1 cellular context compared by ENCODE assay signal in the genomic region with DNA sequence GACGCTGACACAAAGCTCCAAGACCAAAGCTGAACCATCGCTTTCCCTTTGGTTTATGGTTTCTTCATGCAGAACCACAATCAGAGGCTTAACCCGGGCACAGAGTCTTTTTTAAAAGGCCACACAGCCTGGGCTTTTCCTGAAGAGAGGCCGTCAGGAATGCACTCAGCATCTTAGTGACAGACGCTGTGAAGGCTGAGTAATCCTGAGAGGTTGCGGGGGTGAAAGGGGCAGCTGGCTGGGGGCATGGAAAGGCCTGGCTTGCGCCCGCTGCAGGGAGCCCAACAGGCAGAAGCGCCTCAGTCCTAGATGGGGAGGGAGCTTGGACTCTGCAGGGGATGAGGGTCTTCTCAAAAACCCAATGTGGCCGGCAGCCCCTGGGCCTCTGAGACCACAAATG.
TF ChIP-seq lines count a peak whose summit lies in the region.

No MANE protein-coding gene starts in this region.

TF ChIP-seq in IMR-90, 13 proteins besides CTCF, POLR2A, EP300 and RAD21:
- TF ChIP-seq NFE2L2 (IDR thresholded peaks at IDR 0.05; ENCODE audit: low read depth, low read length): no peak
- no peak for TF ChIP-seq RFX5 (IDR thresholded peaks at IDR 0.05; ENCODE audit: low read depth, low read length)
